9 cellular contexts compared by ENCODE assay signal in the genomic region with DNA sequence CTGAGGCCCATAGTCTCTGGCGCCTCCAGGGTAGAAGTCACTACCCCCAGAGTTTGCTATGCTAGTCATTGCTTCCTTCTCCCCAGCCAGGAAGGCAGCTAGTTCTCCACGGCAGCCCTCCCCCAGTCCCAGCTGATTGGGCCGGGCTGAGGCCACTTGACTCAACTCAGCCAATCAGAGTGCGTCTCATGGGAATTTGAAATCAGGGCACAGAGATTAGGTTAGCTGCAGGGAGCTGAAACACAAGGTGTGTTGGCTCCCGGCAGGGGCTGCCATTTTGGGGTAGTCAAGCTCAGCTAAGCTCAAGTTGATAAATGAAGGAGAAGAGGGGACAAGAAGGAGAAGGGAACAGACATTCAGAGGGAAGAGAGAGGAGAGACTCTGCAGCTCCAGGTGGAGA. TPM values are rescaled to one million over a fixed set of nuclear protein-coding genes. Genes with fewer than 3 reads are reported as not detected.
DNase-seq lines count a peak whose midpoint lies in the region; ATAC-seq and TF ChIP-seq lines count a peak whose summit lies in the region.
"Had no signal": no experiment of that assay in that cellular context is flagged by ENCODE, and none has a peak within 500 bp of the region (broad histone marks: within the 10 kb centered on the region; RNA-seq: fewer than 3 reads in every experiment).

No MANE protein-coding gene starts in this region.

- no peak overlapping the region for H3K4me3 Mint-ChIP-seq in nephron
- no peak overlapping the region for H3K4me3 Mint-ChIP-seq in CD4-positive, alpha-beta memory T cell

- H3K9me3 ChIP-seq in GM23248 (ENCODE audit: low read depth): no peaks in the 10 kb centered on the region
- H3K9me3 ChIP-seq in CD4-positive, alpha-beta memory T cell (ENCODE audit: control insufficient read depth in 1 of 2, low read length in 2 of 2): no peaks in the 10 kb centered on the region

- H3K9me3 Mint-ChIP-seq in nephron: no peaks in the 10 kb centered on the region
- H3K9me3 Mint-ChIP-seq in CD4-positive, alpha-beta memory T cell: peaks cover 0 to 2% (median 0%) of the 10 kb centered on the region in 8 donors

- peaks cover 12% of the 10 kb centered on the region for H3K4me1 Mint-ChIP-seq in nephron
- peaks cover 0 to 7% (median 5%) of the 10 kb centered on the region in 4 donors for H3K4me1 Mint-ChIP-seq in CD4-positive, alpha-beta memory T cell

- peak overlapping the region in 2 of 3 experiments; percentile 43 to 60 for H3K27ac Mint-ChIP-seq in nephron
- H3K27ac Mint-ChIP-seq in CD4-positive, alpha-beta memory T cell: no peak overlapping the region

- no peaks in the 10 kb centered on the region for H4K20me1 ChIP-seq in GM23248 (ENCODE audit: insufficient read depth)

- no peak for TF ChIP-seq CTCF in brain microvascular endothelial cell (IDR thresholded peaks at IDR 0.05; ENCODE audit: low read depth, low read length, missing control alignments)
- TF ChIP-seq CTCF in nephron (IDR thresholded peaks at IDR 0.05; ENCODE audit: unreplicated experiment in 3 of 3): no peak

- H2AFZ ChIP-seq in GM23248: no peak overlapping the region

- no peaks in the 10 kb centered on the region for H3F3A ChIP-seq in GM23248 (ENCODE audit: insufficient read depth)

- no peaks in the 10 kb centered on the region for H3K79me2 ChIP-seq in GM23248 (ENCODE audit: insufficient read depth)

- POLR2A ChIA-PET in CD4-positive, alpha-beta memory T cell (lab: Charles Lee; ENCODE audit: partially characterized antibody): no interaction called here

- H3K4me1 ChIP-seq in GM23248 (ENCODE audit: insufficient read depth): no peaks in the 10 kb centered on the region
- no peaks in the 10 kb centered on the region for H3K4me1 ChIP-seq in CD4-positive, alpha-beta memory T cell (ENCODE audit: insufficient read depth, low read length)

- in situ Hi-C loops in GM23248 (cut with MboI): no loop called here
- in situ Hi-C loops in brain microvascular endothelial cell (cut with HindIII; ENCODE audit: low pct_ligation_motif_present, low sequenced_read_pairs): no loop called here

- no peaks in the 10 kb centered on the region for H3K36me3 Mint-ChIP-seq in nephron (ENCODE audit: low read depth)
- no peaks in the 10 kb centered on the region for H3K36me3 Mint-ChIP-seq in CD4-positive, alpha-beta memory T cell

- no peak for ATAC-seq in HG03135 (IDR thresholded peaks at IDR 0.05; ENCODE audit: unreplicated experiment)

- CTCF ChIA-PET in CD4-positive, alpha-beta memory T cell (lab: Charles Lee; ENCODE audit: partially characterized antibody): no interaction called here

- no peak overlapping the region for H3K27ac ChIP-seq in GM23248
- no peak overlapping the region for H3K27ac ChIP-seq in brain microvascular endothelial cell
- H3K27ac ChIP-seq in CD4-positive, alpha-beta memory T cell (ENCODE audit: low read depth, low read length): no peak overlapping the region

- DNase-seq in GM23248 (peak; percentile 22), NCI-H2029 treated with DMSO at 0.1 percent for 48 hours (lab: John Stamatoyannopoulos, UW) (peak; percentile 44), brain microvascular endothelial cell (peak; percentile 26)
- DNase-seq in CD4-positive, alpha-beta memory T cell: no peak
- DNase-seq in stimulated activated CD4-positive, alpha-beta T cell treated with anti-CD3 and anti-CD28 coated beads, Interleukin-15, amount 100 ng/mL, for 24 hours: no peak
- DNase-seq in activated CD4-positive, alpha-beta T cell treated with anti-CD3 and anti-CD28 coated beads for 1 hour: no peak

- H3K4me2 ChIP-seq in GM23248 (ENCODE audit: unreplicated experiment): no peak overlapping the region

- no peak overlapping the region for H3K9ac ChIP-seq in GM23248

- H3K36me3 ChIP-seq in GM23248 (ENCODE audit: low read depth) (no peaks in the 10 kb centered on the region), brain microvascular endothelial cell (replicated peaks) (no peaks in the 10 kb centered on the region)
- no peaks in the 10 kb centered on the region for H3K36me3 ChIP-seq in CD4-positive, alpha-beta memory T cell (ENCODE audit: insufficient read depth, low read length)

- no peaks in the 10 kb centered on the region for H3K9me2 ChIP-seq in GM23248 (ENCODE audit: insufficient read depth)

- WGBS in GM23248 (ENCODE audit: low coverage in 1 of 2, low lambda C conversion rate in 2 of 2, missing lambda C conversion rate in 2 of 2), 2 experiments: 57 to 59% methylated on average over 5 of the region's 5 CpGs

- H3K4me3 ChIP-seq in GM23248 (no peak overlapping the region), brain microvascular endothelial cell (ENCODE audit: low read depth, low read length) (no peak overlapping the region)
- no peak overlapping the region for H3K4me3 ChIP-seq in CD4-positive, alpha-beta memory T cell (ENCODE audit: low read length in 2 of 2)

- H3K27me3 Mint-ChIP-seq in nephron (ENCODE audit: low read depth): no peaks in the 10 kb centered on the region
- peaks cover 0 to 3% of the 10 kb centered on the region in 2 donors for H3K27me3 Mint-ChIP-seq in CD4-positive, alpha-beta memory T cell

- H3K27me3 ChIP-seq in GM23248 (replicated peaks; ENCODE audit: insufficient read depth) (no peaks in the 10 kb centered on the region), brain microvascular endothelial cell (replicated peaks) (no peaks in the 10 kb centered on the region)
- no peaks in the 10 kb centered on the region for H3K27me3 ChIP-seq in CD4-positive, alpha-beta memory T cell (ENCODE audit: insufficient read depth, low read length)

- intact Hi-C loops in CD4-positive, alpha-beta memory T cell (cut with micrococcal nuclease): no loop called here

RNA-seq across cellular contexts. Expression of a gene that starts 32.8 kb away (rescaled TPM):
- total RNA-seq in GM23248 (2014; rRNA removed; shearing (Covaris generic)): not detected in 2 replicates
- not detected in 2 replicates for polyA plus RNA-seq in GM23248 (2016; fragmentation: Nextera tagmentation; extraction: Ambion mirVana)
- total RNA-seq in CD4-positive, alpha-beta memory T cell: not detected
- not detected for polyA plus RNA-seq in CD4-positive, alpha-beta memory T cell
- total RNA-seq: epithelial cell of proximal tubule had no signal

Comparison
In these comparisons a context has a peak if more than half of its experiments do, and no peak if none do; other contexts are left out.
1. DNase-seq: peak in GM23248 (single experiment), NCI-H2029 treated with DMSO at 0.1 percent for 48 hours (single experiment) and brain microvascular endothelial cell (single experiment); none in CD4-positive, alpha-beta memory T cell (0 of 5), stimulated activated CD4-positive, alpha-beta T cell treated with anti-CD3 and anti-CD28 coated beads, Interleukin-15, amount 100 ng/mL, for 24 hours (single experiment) and activated CD4-positive, alpha-beta T cell treated with anti-CD3 and anti-CD28 coated beads for 1 hour (single experiment).
2. H3K27ac Mint-ChIP-seq: peak in nephron (2 of 3); none in CD4-positive, alpha-beta memory T cell (0 of 7).